ENCODE assay signal across 9 cellular contexts in genomic region chr1:185281245-185281644, GRCh38.
DNase-seq lines count a peak whose midpoint lies in the region; ATAC-seq and TF ChIP-seq lines count a peak whose summit lies in the region.
"Had no signal": no experiment of that assay in that cellular context is flagged by ENCODE, and none has a peak within 500 bp of the region (broad histone marks: within the 10 kb centered on the region; RNA-seq: fewer than 3 reads in every experiment).

No MANE protein-coding gene starts in this region.

- CTCF ChIA-PET in RWPE1 (lab: Yijun Ruan, JAX): interaction anchor here (1.2 kb wide), 1 partner anchor 8 kb away, joined by 3 read pairs; no protein-coding TSS in a partner anchor

- peaks cover 4% of the 10 kb centered on the region for H3K36me3 Mint-ChIP-seq in effector memory CD8-positive, alpha-beta T cell (ENCODE audit: insufficient read depth)

- peaks cover 26 to 27% of the 10 kb centered on the region in 2 donors for H3K4me1 Mint-ChIP-seq in effector memory CD8-positive, alpha-beta T cell (ENCODE audit: low read depth in 2 of 2)

- in situ Hi-C loops in KBM-7 (cut with MboI; ENCODE audit: low pct_unique_long_range_greater_than_20kb, low sequenced_read_pairs): no loop called here

- H3K27ac ChIP-seq in RWPE1: no peak overlapping the region
- H3K27ac ChIP-seq: vagina had no signal

- peak; percentile 20 to 31 (median 28) for DNase-seq in effector memory CD8-positive, alpha-beta T cell
- no peak for DNase-seq in foreskin fibroblast
- DNase-seq in KBM-7: no peak
- DNase-seq in RWPE1 (ENCODE audit: low spot score): no peak
- no peak for DNase-seq in COLO668 (lab: John Stamatoyannopoulos, UW; ENCODE audit: unreplicated experiment)

- H3K4me3 ChIP-seq in foreskin fibroblast (ENCODE audit: low read depth in 1 of 2, low read length in 2 of 2): no peak overlapping the region
- H3K4me3 ChIP-seq: vagina had no signal

- peak overlapping the region; percentile 65 to 94 for H3K27ac Mint-ChIP-seq in effector memory CD8-positive, alpha-beta T cell

- POLR2A ChIA-PET in RWPE1 (lab: Yijun Ruan, JAX; ENCODE audit: low non-redundant PET): no interaction called here

- H3K4me3 Mint-ChIP-seq in effector memory CD8-positive, alpha-beta T cell: peak overlapping the region; percentile 4 to 59

- peaks cover 0 to 2% of the 10 kb centered on the region in 2 donors for H3K9me3 Mint-ChIP-seq in effector memory CD8-positive, alpha-beta T cell

- ATAC-seq in GM18867 (IDR thresholded peaks at IDR 0.05; ENCODE audit: unreplicated experiment) (peak; percentile 86), GM21723 (IDR thresholded peaks at IDR 0.05; ENCODE audit: unreplicated experiment) (peak; percentile 74), HG03558 (IDR thresholded peaks at IDR 0.05; ENCODE audit: extremely low read depth, unreplicated experiment) (peak; percentile 96)
- ATAC-seq in effector memory CD8-positive, alpha-beta T cell (replicated peaks): peak; percentile 96

- no peaks in the 10 kb centered on the region for H3K27me3 Mint-ChIP-seq in effector memory CD8-positive, alpha-beta T cell

- TF ChIP-seq CTCF in foreskin fibroblast (IDR thresholded peaks at IDR 0.05; ENCODE audit: low read depth, low read length) (no peak), RWPE1 (conservative IDR thresholded peaks at IDR 0.05; ENCODE audit: low read depth) (no peak)

Comparison
In these comparisons a context has a peak if more than half of its experiments do, and no peak if none do; other contexts are left out.
1. DNase-seq: peak in effector memory CD8-positive, alpha-beta T cell (3 of 3); none in foreskin fibroblast (0 of 2), KBM-7 (single experiment), RWPE1 (single experiment) and COLO668 (single experiment).
2. Peak in every context shown above with its lines, with median percentiles within 50 percentile points of each other: ATAC-seq.